In genomic region chr11:119363081-119363861, GRCh38 we compare ENCODE assay signal across 8 cellular contexts. TPM values are rescaled to one million over a fixed set of nuclear protein-coding genes. Genes with fewer than 3 reads are reported as not detected.
A peak's percentile ranks its signal among the peaks of the same experiment; 100 is the strongest.
DNase-seq lines count a peak whose midpoint lies in the region; ATAC-seq and TF ChIP-seq lines count a peak whose summit lies in the region.

No MANE protein-coding gene starts in this region.

- peak in 6 of 8 donors; percentile 3 to 50 (median 34) for ATAC-seq in heart right ventricle
- no peak for ATAC-seq in HG03342 (IDR thresholded peaks at IDR 0.05; ENCODE audit: unreplicated experiment)
- ATAC-seq in GM19463 (IDR thresholded peaks at IDR 0.05; ENCODE audit: unreplicated experiment) = no peak

- H3K4me3 Mint-ChIP-seq in Caco-2 (ENCODE audit: unreplicated experiment) = peak overlapping the region; percentile 77

- no peak overlapping the region for H2AFZ ChIP-seq in OCI-LY7 (ENCODE audit: low read length)

- TF ChIP-seq CTCF in Caco-2 (IDR thresholded peaks at IDR 0.05; ENCODE audit: insufficient read depth in 1 of 2, low read depth in 1 of 2, low read length in 1 of 2, severe bottlenecking in 1 of 2, unreplicated experiment in 1 of 2) = no peak
- no peak for TF ChIP-seq CTCF in OCI-LY7 (conservative IDR thresholded peaks at IDR 0.05; ENCODE audit: low read length)
- no peak for TF ChIP-seq CTCF in heart right ventricle (IDR thresholded peaks at IDR 0.05)
- no peak for TF ChIP-seq CTCF in prostate gland (IDR thresholded peaks at IDR 0.05)

- peak overlapping the region; percentile 64 for H3K4me3 ChIP-seq in Caco-2 (ENCODE audit: low read depth, low read length)
- peak overlapping the region; percentile 78 for H3K4me3 ChIP-seq in OCI-LY7 (ENCODE audit: low read depth, low read length, poor library complexity, severe bottlenecking)
- H3K4me3 ChIP-seq in heart right ventricle = peak overlapping the region; percentile 47 to 65 (median 59)
- peak overlapping the region; percentile 30 to 37 for H3K4me3 ChIP-seq in prostate gland

- intact Hi-C loops in Caco-2 (cut with micrococcal nuclease; ENCODE audit: unreplicated experiment) = no loop called here
- intact Hi-C loops in OCI-LY7 (cut with micrococcal nuclease; ENCODE audit: unreplicated experiment) = loop anchor here (5.0 kb wide), 1 partner anchor 121 kb away; no protein-coding TSS in a partner anchor
- intact Hi-C loops in heart right ventricle (cut with DNase I) = no loop called here
- intact Hi-C loops in prostate gland (cut with DNase I) = no loop called here

- CTCF ChIA-PET in Caco-2 (lab: Charles Lee) = interaction anchor here (0.6 to 3.4 kb wide), 5 partner anchors 11 to 75 kb away, joined by 3 to 91 read pairs (median 8); partner anchors contain the start of gene C1QTNF5
- CTCF ChIA-PET in OCI-LY7 (lab: Charles Lee; ENCODE audit: unreplicated experiment) = interaction anchor here (0.6 to 0.7 kb wide), 2 partner anchors 60 to 191 kb away, joined by 3 to 6 read pairs; no protein-coding TSS in a partner anchor

- no peaks in the 10 kb centered on the region for H4K20me1 ChIP-seq in OCI-LY7 (ENCODE audit: insufficient read depth, low read length)

- H3K4me1 Mint-ChIP-seq in Caco-2 (ENCODE audit: low read depth, unreplicated experiment) = peaks cover 62% of the 10 kb centered on the region

- peak overlapping the region; percentile 92 for H3K4me2 ChIP-seq in OCI-LY7 (ENCODE audit: low read length)

- BruUV-seq in Caco-2 (replicated peaks; lab: Mats Ljungman, UMichigan) (no TSS peak), OCI-LY7 (replicated peaks; lab: Mats Ljungman, UMichigan) (no TSS peak)

- H3K4me1 ChIP-seq in Caco-2 (peaks cover 67% of the 10 kb centered on the region), OCI-LY7 (ENCODE audit: insufficient read depth, low read length, poor library complexity, severe bottlenecking) (peaks cover 83% of the 10 kb centered on the region), heart right ventricle (peaks cover 20 to 90% (median 60%) of the 10 kb centered on the region in 9 donors), prostate gland (replicated peaks) (no peaks in the 10 kb centered on the region)

- H3K79me2 ChIP-seq in OCI-LY7 (ENCODE audit: insufficient read depth, low read depth, low read length) = peaks cover 27% of the 10 kb centered on the region

- POLR2A ChIA-PET in Caco-2 (lab: Charles Lee) = interaction anchor here (0.6 kb wide), 1 partner anchor 28 kb away, joined by 11 read pairs; no protein-coding TSS in a partner anchor
- POLR2A ChIA-PET in OCI-LY7 (lab: Charles Lee) = interaction anchor here (1.5 to 4.5 kb wide), 2 partner anchors 12 to 29 kb away, joined by 4 to 26 read pairs; partner anchors contain the start of gene RNF26

- WGBS in heart right ventricle, 2 donors = 30 to 32% methylated on average over 44 of the region's 44 CpGs
- 58% methylated on average over 40 of the region's 44 CpGs for WGBS in prostate gland

- no peaks in the 10 kb centered on the region for H3K9me3 Mint-ChIP-seq in Caco-2 (ENCODE audit: unreplicated experiment)

- H3K9me2 ChIP-seq in OCI-LY7 (ENCODE audit: insufficient read depth, low read length) = no peaks in the 10 kb centered on the region

- DNase-seq in Caco-2 (no peak), OCI-LY7 (ENCODE audit: low spot score) (no peak), heart right ventricle (no peak), prostate gland (ENCODE audit: low spot score) (no peak), SK-N-DZ (ENCODE audit: low spot score) (no peak)
- no peak for DNase-seq in activated CD8-positive, alpha-beta memory T cell treated with anti-CD3 and anti-CD28 coated beads, Interleukin-2, amount 50 U/mL, for 4 hours

- no peaks in the 10 kb centered on the region for H3K27me3 Mint-ChIP-seq in Caco-2 (ENCODE audit: insufficient read depth, unreplicated experiment)

- peak overlapping the region; percentile 28 for H3K27ac Mint-ChIP-seq in Caco-2 (ENCODE audit: unreplicated experiment)

- H3K27me3 ChIP-seq in Caco-2 (replicated peaks; ENCODE audit: control insufficient read depth, insufficient read depth, low read length) (no peaks in the 10 kb centered on the region), heart right ventricle (peaks cover 0 to 47% (median 0%) of the 10 kb centered on the region in 7 donors), prostate gland (replicated peaks; ENCODE audit: insufficient read depth) (no peaks in the 10 kb centered on the region)

- peaks cover 17% of the 10 kb centered on the region for H3K36me3 Mint-ChIP-seq in Caco-2 (ENCODE audit: insufficient read depth, unreplicated experiment)

- peaks cover 5% of the 10 kb centered on the region; the same call in 1 of the 2 replicates for H3K36me3 ChIP-seq in Caco-2 (ENCODE audit: control insufficient read depth, insufficient read depth, low read length)
- peaks cover 13% of the 10 kb centered on the region for H3K36me3 ChIP-seq in OCI-LY7 (ENCODE audit: insufficient read depth, low read length)
- H3K36me3 ChIP-seq in heart right ventricle = peaks cover 0 to 22% (median 5%) of the 10 kb centered on the region in 9 donors
- H3K36me3 ChIP-seq in prostate gland = no peaks in the 10 kb centered on the region

- no peak for TF ChIP-seq POLR2A in prostate gland (IDR thresholded peaks at IDR 0.05)

- H3K9me3 ChIP-seq in Caco-2 = no peaks in the 10 kb centered on the region
- no peaks in the 10 kb centered on the region for H3K9me3 ChIP-seq in OCI-LY7 (ENCODE audit: low read length)
- no peaks in the 10 kb centered on the region for H3K9me3 ChIP-seq in heart right ventricle
- H3K9me3 ChIP-seq in prostate gland = no peaks in the 10 kb centered on the region

- peak overlapping the region; percentile 83 for H3K27ac ChIP-seq in OCI-LY7 (ENCODE audit: low read depth, low read length, poor library complexity, severe bottlenecking)
- peak overlapping the region; percentile 80 to 98 (median 92) for H3K27ac ChIP-seq in heart right ventricle
- H3K27ac ChIP-seq in prostate gland = peak overlapping the region; percentile 59 to 69

RNA-seq across cellular contexts. Expression of gene MFRP, which starts 16.8 kb away (rescaled TPM):
- not detected in 2 replicates for total RNA-seq in Caco-2 (2022)
- total RNA-seq in OCI-LY7 (2014; rRNA removed; shearing (Covaris generic)) = not detected in 2 replicates
- total RNA-seq in OCI-LY7 (2022) = not detected in 2 replicates
- not detected for total RNA-seq in heart right ventricle
- under 1 TPM in 1 of 2 donors, not detected in 1; 0.04 TPM for polyA plus RNA-seq in heart right ventricle
- not detected for total RNA-seq in prostate gland
- not detected in 2 replicates for polyA plus RNA-seq in SK-N-DZ (2014; cell fraction: cytosol; rRNA removed)
- polyA plus RNA-seq in SK-N-DZ (2014; cell fraction: nucleus; rRNA removed) = not detected in 2 replicates

RNA-seq across cellular contexts. Expression of gene USP2, which starts 18.2 kb away (rescaled TPM):
- total RNA-seq in Caco-2 (2022) (13.9 and 14.4 TPM in 2 replicates), OCI-LY7 (2022) (20.6 and 24.5 TPM in 2 replicates), heart right ventricle (100 to 1,000 TPM in 9 of 10 donors, 10 to 100 TPM in 1; 87.0 to 183 (median 136) TPM), prostate gland (10 to 100 TPM in 1 of 2 donors, 1 to 10 TPM in 1; 2.3 to 10.8 TPM)
- total RNA-seq in OCI-LY7 (2014; rRNA removed; shearing (Covaris generic)) = 4.3 and 10.6 TPM in 2 replicates
- polyA plus RNA-seq in heart right ventricle = 10 to 100 TPM; 42.0 to 64.9 TPM
- polyA plus RNA-seq in SK-N-DZ (2014; cell fraction: cytosol; rRNA removed) = 0.28 and 1.1 TPM in 2 replicates
- 0.70 and 1.8 TPM in 2 replicates for polyA plus RNA-seq in SK-N-DZ (2014; cell fraction: nucleus; rRNA removed)

RNA-seq across cellular contexts. Expression of gene C1QTNF5, which starts 22.6 kb away (rescaled TPM):
- total RNA-seq in Caco-2 (2022) = 0.56 and 1.2 TPM in 2 replicates
- not detected in 2 replicates for total RNA-seq in OCI-LY7 (2014; rRNA removed; shearing (Covaris generic))
- total RNA-seq in OCI-LY7 (2022) = not detected in 2 replicates
- total RNA-seq in heart right ventricle = 10 to 100 TPM; 11.4 to 25.1 (median 19.9) TPM
- polyA plus RNA-seq in heart right ventricle = 10 to 100 TPM; 32.8 to 35.7 TPM
- 10 to 100 TPM; 15.3 to 20.2 TPM for total RNA-seq in prostate gland
- 0.18 and 0.46 TPM in 2 replicates for polyA plus RNA-seq in SK-N-DZ (2014; cell fraction: cytosol; rRNA removed)
- polyA plus RNA-seq in SK-N-DZ (2014; cell fraction: nucleus; rRNA removed) = 0.20 TPM in 1 of 2 replicates, not detected in the other

RNA-seq across cellular contexts. Expression of gene RNF26, which starts 28.9 kb away (rescaled TPM):
- total RNA-seq in Caco-2 (2022) (85.8 and 92.7 TPM in 2 replicates), OCI-LY7 (2022) (52.5 and 56.2 TPM in 2 replicates), heart right ventricle (10 to 100 TPM; 11.1 to 17.6 (median 13.4) TPM), prostate gland (10 to 100 TPM; 17.6 to 34.2 TPM)
- total RNA-seq in OCI-LY7 (2014; rRNA removed; shearing (Covaris generic)) = 11.7 and 13.9 TPM in 2 replicates
- polyA plus RNA-seq in heart right ventricle = 10 to 100 TPM in 1 of 2 donors, 1 to 10 TPM in 1; 6.4 to 13.2 TPM
- 10.5 and 11.5 TPM in 2 replicates for polyA plus RNA-seq in SK-N-DZ (2014; cell fraction: cytosol; rRNA removed)
- polyA plus RNA-seq in SK-N-DZ (2014; cell fraction: nucleus; rRNA removed) = 4.7 and 6.0 TPM in 2 replicates

RNA-seq across cellular contexts. Expression of gene MCAM, which starts 46.3 kb away (rescaled TPM):
- total RNA-seq in Caco-2 (2022) (8.3 and 9.8 TPM in 2 replicates), OCI-LY7 (2022) (1.3 and 3.2 TPM in 2 replicates), heart right ventricle (100 to 1,000 TPM in 4 of 10 donors, 10 to 100 TPM in 6; 37.8 to 136 (median 96.9) TPM), prostate gland (100 to 1,000 TPM; 156 to 292 TPM)
- total RNA-seq in OCI-LY7 (2014; rRNA removed; shearing (Covaris generic)) = 0.69 and 2.6 TPM in 2 replicates
- 10 to 100 TPM; 35.8 to 97.5 TPM for polyA plus RNA-seq in heart right ventricle
- polyA plus RNA-seq in SK-N-DZ (2014; cell fraction: cytosol; rRNA removed) = 53.3 and 95.1 TPM in 2 replicates
- polyA plus RNA-seq in SK-N-DZ (2014; cell fraction: nucleus; rRNA removed) = 53.4 and 56.1 TPM in 2 replicates

Comparison
In these comparisons a context has a peak if more than half of its experiments do, and no peak if none do; other contexts are left out.
1. ATAC-seq: peak in heart right ventricle (6 of 8); none in HG03342 (single experiment) and GM19463 (single experiment).
2. Peak in every context shown above with its lines, with median percentiles within 50 percentile points of each other: H3K4me3 ChIP-seq and H3K27ac ChIP-seq.